Comparison of ENCODE assay signal across 20 cellular contexts in genomic region chr3:42172047-42172654, GRCh38.
A peak's percentile ranks its signal among the peaks of the same experiment; 100 is the strongest.
DNase-seq lines count a peak whose midpoint lies in the region; ATAC-seq and TF ChIP-seq lines count a peak whose summit lies in the region.
"Had no signal": no experiment of that assay in that cellular context is flagged by ENCODE, and none has a peak within 500 bp of the region (broad histone marks: within the 10 kb centered on the region; RNA-seq: fewer than 3 reads in every experiment).

No MANE protein-coding gene starts in this region.

- peaks cover 13% of the 10 kb centered on the region; the same call in 1 of the 2 replicates for H3K36me3 ChIP-seq in OCI-LY1 (ENCODE audit: insufficient read depth, low read length)
- H3K36me3 ChIP-seq: neural progenitor cell had no signal

- peaks cover 82% of the 10 kb centered on the region for H3K4me1 ChIP-seq in OCI-LY1 (ENCODE audit: insufficient read depth, low read length, severe bottlenecking)

- no peak overlapping the region for H3K9ac ChIP-seq in OCI-LY1 (ENCODE audit: low read length)
- H3K9ac ChIP-seq: neural progenitor cell had no signal

- H3K27me3 ChIP-seq in OCI-LY1 (ENCODE audit: insufficient read depth, low read length), result no peaks in the 10 kb centered on the region
- H3K27me3 ChIP-seq: neural progenitor cell, testis had no signal

- H3K36me3 Mint-ChIP-seq in activated naive CD4-positive, alpha-beta T cell treated with anti-CD3 and anti-CD28 coated beads, Interleukin-2, amount 50 U/mL, for 72 hours, result no peaks in the 10 kb centered on the region

- H3K27ac ChIP-seq in OCI-LY1 (ENCODE audit: low read depth, low read length, poor library complexity, severe bottlenecking) (peak overlapping the region; percentile 93), substantia nigra (ENCODE audit: low read depth, low read length, poor library complexity, severe bottlenecking) (peak overlapping the region; percentile 50)
- H3K27ac ChIP-seq: neural progenitor cell, RWPE1, testis had no signal

- H3K27ac Mint-ChIP-seq in activated naive CD4-positive, alpha-beta T cell treated with anti-CD3 and anti-CD28 coated beads, Interleukin-2, amount 50 U/mL, for 72 hours, result peak overlapping the region; percentile 57 to 61
- H3K27ac Mint-ChIP-seq: neural progenitor cell had no signal

- DNase-seq in activated naive CD4-positive, alpha-beta T cell treated with anti-CD3 and anti-CD28 coated beads, Interleukin-2, amount 50 U/mL, for 72 hours (ENCODE audit: low spot score in 2 of 2), result no peak
- no peak for DNase-seq in activated naive CD4-positive, alpha-beta T cell treated with Interleukin-2 at 50 U/mL for 16 hours
- peak; percentile 31 for DNase-seq in myocyte (ENCODE audit: low read depth)
- DNase-seq in substantia nigra (lab: John Stamatoyannopoulos, UW), result peak in 1 of 49 donors; percentile 11
- no peak for DNase-seq in kidney tubule cell (ENCODE audit: low spot score)
- DNase-seq: activated CD4-positive, alpha-beta T cell treated with anti-CD3 and anti-CD28 coated beads, Interleukin-2, amount 50 U/mL, for 1 hour; activated T-cell treated with anti-CD3 and anti-CD28 coated beads, Interleukin-2, amount 50 U/mL, for 4 hours; dermis blood vessel endothelial cell; foreskin fibroblast; kidney glomerular epithelial cell; MV-4-11; NCI-H1694 treated with DMSO at 0.1 percent for 48 hours; NCI-H446 treated with DMSO at 0.1 percent for 48 hours; stimulated activated CD4-positive, alpha-beta T cell treated with anti-CD3 and anti-CD28 coated beads, Interleukin-12 subunit alpha, Interleukin-12 subunit beta, amount 100 ng/mL, for 4 hours; testis had no signal

- H4K20me1 ChIP-seq in OCI-LY1 (ENCODE audit: insufficient read depth, low read length), result no peaks in the 10 kb centered on the region

- H2AFZ ChIP-seq in OCI-LY1 (ENCODE audit: low read length), result no peak overlapping the region
- H2AFZ ChIP-seq: neural progenitor cell had no signal

- no peaks in the 10 kb centered on the region for H3F3A ChIP-seq in OCI-LY1 (ENCODE audit: insufficient read depth, low read length)

- no peaks in the 10 kb centered on the region for H3K9me3 ChIP-seq in OCI-LY1 (ENCODE audit: low read length)
- H3K9me3 ChIP-seq: testis had no signal

- H3K4me3 ChIP-seq in OCI-LY1 (ENCODE audit: low read depth, low read length, poor library complexity, severe bottlenecking), result no peak overlapping the region
- H3K4me3 ChIP-seq: K562, neural progenitor cell, testis had no signal

- H3K4me2 ChIP-seq in OCI-LY1 (ENCODE audit: low read length), result no peak overlapping the region
- H3K4me2 ChIP-seq: neural progenitor cell had no signal

- no peaks in the 10 kb centered on the region for H3K9me2 ChIP-seq in OCI-LY1 (ENCODE audit: low read depth, low read length)

- TF ChIP-seq CTCF in OCI-LY1 (IDR thresholded peaks at IDR 0.05; ENCODE audit: low read length), result no peak

- ATAC-seq in activated naive CD4-positive, alpha-beta T cell treated with anti-CD3 and anti-CD28 coated beads, Interleukin-2, amount 50 U/mL, for 72 hours, result no peak
- no peak for ATAC-seq in GM18858 (IDR thresholded peaks at IDR 0.05; ENCODE audit: unreplicated experiment)
- ATAC-seq: activated T-cell treated with anti-CD3 and anti-CD28 coated beads, Interleukin-2, amount 50 U/mL, for 4 hours; K562 had no signal

- H3K79me2 ChIP-seq in OCI-LY1 (ENCODE audit: insufficient read depth, low read length), result peaks cover 18% of the 10 kb centered on the region

- H3K9me3 Mint-ChIP-seq in activated naive CD4-positive, alpha-beta T cell treated with anti-CD3 and anti-CD28 coated beads, Interleukin-2, amount 50 U/mL, for 72 hours, result no peaks in the 10 kb centered on the region
- H3K9me3 Mint-ChIP-seq: activated T-cell treated with anti-CD3 and anti-CD28 coated beads, Interleukin-2, amount 50 U/mL, for 4 hours; neural progenitor cell had no signal
